27 cellular contexts compared by ENCODE assay signal in the genomic region with DNA sequence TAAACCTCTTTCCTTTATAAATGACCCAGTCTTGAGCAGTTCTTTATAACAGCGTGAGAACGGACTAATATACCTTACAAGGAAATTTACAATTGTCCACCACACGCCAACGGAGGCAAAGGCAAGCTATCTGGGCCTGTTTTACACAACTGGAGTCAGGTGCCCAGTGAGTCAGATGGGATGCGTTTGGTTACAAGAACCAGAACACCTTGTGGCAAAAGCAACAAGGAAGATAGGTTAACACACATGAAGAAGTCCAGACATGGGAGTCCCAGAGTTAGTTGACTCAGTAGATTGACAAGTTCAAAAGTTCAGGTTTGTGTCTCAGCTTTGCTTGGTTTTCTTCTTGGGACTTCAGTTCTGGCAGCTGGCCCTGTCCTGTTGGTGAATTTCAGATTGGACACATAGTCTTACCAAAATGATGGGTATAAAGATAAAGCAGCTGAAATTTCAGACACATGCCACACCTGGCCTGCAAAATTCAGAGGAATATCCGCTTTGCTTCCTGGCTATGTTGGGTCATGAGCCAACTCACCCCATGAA.
"Had no signal": no experiment of that assay in that cellular context is flagged by ENCODE, and none has a peak within 500 bp of the region (broad histone marks: within the 10 kb centered on the region; RNA-seq: fewer than 3 reads in every experiment).

No MANE protein-coding gene starts in this region.

- DNase-seq: IMR-90; Karpas-422; KG1; MG63; NCI-H1092; NCI-H1105 treated with DMSO at 0.1 percent for 48 hours; NCI-H1417 treated with DMSO at 0.1 percent for 48 hours; NCI-H146; NCI-H1694 treated with DMSO at 0.1 percent for 48 hours; NCI-H1930; NCI-H2081; NCI-H2107; NCI-H226; NCI-H446; NCI-H510A; NCI-H524 treated with DMSO at 0.1 percent for 48 hours; NCI-H69; NCI-H774; NK-92 treated with Interleukin-12 subunit alpha and Interleukin-12 subunit beta, amount 100 ng/mL, for 24 hours; PC-3; SHP77 treated with DMSO at 0.1 percent for 48 hours; SJCRH30 had no signal

- H3K27ac ChIP-seq: HL-60, SJCRH30 had no signal

- FAIRE-seq: HTR-8/SVneo had no signal

- ATAC-seq: Panc1, PC-3, Right ventricle myocardium inferior, SK-N-SH treated with all-trans-retinoic acid at 6 μM for 48 hours had no signal
